In genomic region chr3:124761935-124762334, GRCh38 we compare ENCODE assay signal across 13 cellular contexts. TPM values are rescaled to one million over a fixed set of nuclear protein-coding genes. Genes with fewer than 3 reads are reported as not detected.
DNase-seq lines count a peak whose midpoint lies in the region; ATAC-seq and TF ChIP-seq lines count a peak whose summit lies in the region.
"Had no signal": no experiment of that assay in that cellular context is flagged by ENCODE, and none has a peak within 500 bp of the region (broad histone marks: within the 10 kb centered on the region; RNA-seq: fewer than 3 reads in every experiment).

No MANE protein-coding gene starts in this region.

- no peaks in the 10 kb centered on the region for H3K9me3 ChIP-seq in left ventricle myocardium inferior (replicated peaks)
- no peaks in the 10 kb centered on the region for H3K9me3 ChIP-seq in ascending aorta
- no peaks in the 10 kb centered on the region for H3K9me3 ChIP-seq in osteoblast (ENCODE audit: low read depth, low read length)
- no peaks in the 10 kb centered on the region for H3K9me3 ChIP-seq in OCI-LY7 (ENCODE audit: low read length)

- peaks cover 11% of the 10 kb centered on the region for H3K27me3 Mint-ChIP-seq in activated T-cell treated with anti-CD3 and anti-CD28 coated beads, Interleukin-2, amount 50 U/mL, for 72 hours (ENCODE audit: low read depth)
- H3K27me3 Mint-ChIP-seq: activated naive CD8-positive, alpha-beta T cell had no signal

- H3K4me2 ChIP-seq in osteoblast (ENCODE audit: insufficient read depth, low read length) (no peak overlapping the region), OCI-LY7 (ENCODE audit: low read length) (no peak overlapping the region)

- H3K27ac ChIP-seq in left ventricle myocardium inferior (replicated peaks) (peak overlapping the region; percentile 71), ascending aorta (peak overlapping the region; percentile 64 to 74), osteoblast (ENCODE audit: low read depth, low read length) (peak overlapping the region; percentile 60), OCI-LY7 (ENCODE audit: low read depth, low read length, poor library complexity, severe bottlenecking) (no peak overlapping the region)

- no peaks in the 10 kb centered on the region for H3K9me3 Mint-ChIP-seq in activated T-cell treated with anti-CD3 and anti-CD28 coated beads, Interleukin-2, amount 50 U/mL, for 72 hours
- H3K9me3 Mint-ChIP-seq: activated T-cell treated with anti-CD3 and anti-CD28 coated beads, Interleukin-2, amount 50 U/mL, for 24 hours; stimulated activated memory B cell treated with anti-CD40 and anti-IgM and Interleukin-4, amounts not matched to agents 10 μg/mL and 1 μg/mL and 100 μg/mL, for 72 hours had no signal

- H3K27ac Mint-ChIP-seq in activated T-cell treated with anti-CD3 and anti-CD28 coated beads, Interleukin-2, amount 50 U/mL, for 72 hours, result no peak overlapping the region
- H3K27ac Mint-ChIP-seq: activated naive CD8-positive, alpha-beta T cell; activated T-cell treated with anti-CD3 and anti-CD28 coated beads, Interleukin-2, amount 50 U/mL, for 24 hours; stimulated activated memory B cell treated with anti-CD40 and anti-IgM and Interleukin-4, amounts not matched to agents 10 μg/mL and 1 μg/mL and 100 μg/mL, for 72 hours had no signal

- TF ChIP-seq CTCF in left ventricle myocardium inferior (IDR thresholded peaks at IDR 0.05; ENCODE audit: borderline replicate concordance), result no peak
- no peak for TF ChIP-seq CTCF in ascending aorta (IDR thresholded peaks at IDR 0.05)
- no peak for TF ChIP-seq CTCF in osteoblast (IDR thresholded peaks at IDR 0.05; ENCODE audit: extremely low read depth, low read depth, low read length)
- TF ChIP-seq CTCF in OCI-LY7 (conservative IDR thresholded peaks at IDR 0.05; ENCODE audit: low read length), result no peak

- peaks cover 16% of the 10 kb centered on the region for H3K4me1 Mint-ChIP-seq in activated T-cell treated with anti-CD3 and anti-CD28 coated beads, Interleukin-2, amount 50 U/mL, for 72 hours (ENCODE audit: low read depth)

- intact Hi-C loops in left ventricle myocardium inferior (cut with micrococcal nuclease), result loop anchor here (2.0 kb wide), 1 partner anchor 139 kb away; no protein-coding TSS in a partner anchor
- intact Hi-C loops in left ventricle myocardium superior (cut with micrococcal nuclease), result loop anchor here (2.0 kb wide), 1 partner anchor 139 kb away; no protein-coding TSS in a partner anchor
- intact Hi-C loops in ascending aorta (cut with DNase I), result loop anchor here (1.0 to 2.0 kb wide), 2 partner anchors 25 to 139 kb away; no protein-coding TSS in a partner anchor
- intact Hi-C loops in OCI-LY7 (cut with micrococcal nuclease; ENCODE audit: unreplicated experiment), result loop anchor here (2.0 to 10.0 kb wide), 3 partner anchors 139 to 823 kb away; no protein-coding TSS in a partner anchor

- no peaks in the 10 kb centered on the region for H3K9me2 ChIP-seq in OCI-LY7 (ENCODE audit: insufficient read depth, low read length)

- no peaks in the 10 kb centered on the region for H3K27me3 ChIP-seq in left ventricle myocardium inferior (ENCODE audit: low read depth)
- no peaks in the 10 kb centered on the region for H3K27me3 ChIP-seq in ascending aorta
- no peaks in the 10 kb centered on the region for H3K27me3 ChIP-seq in osteoblast (ENCODE audit: insufficient read depth, low read length)
- H3K27me3 ChIP-seq: dorsolateral prefrontal cortex had no signal

- no peak for DNase-seq in left ventricle myocardium inferior
- no peak for DNase-seq in left ventricle myocardium superior
- DNase-seq in ascending aorta (ENCODE audit: low spot score in 2 of 2), result no peak
- DNase-seq in osteoblast (ENCODE audit: insufficient read length, low spot score, missing footprints), result no peak
- DNase-seq in OCI-LY7 (ENCODE audit: low spot score), result no peak
- DNase-seq in activated T-cell treated with anti-CD3 and anti-CD28 coated beads, Interleukin-2, amount 50 U/mL, for 72 hours, result no peak
- no peak for DNase-seq in activated CD4-positive, alpha-beta T cell treated with anti-CD3 and anti-CD28 coated beads, Interleukin-2, amount 50 U/mL, for 4 hours
- DNase-seq: GF-D8 had no signal

- no peaks in the 10 kb centered on the region for H3K36me3 Mint-ChIP-seq in activated T-cell treated with anti-CD3 and anti-CD28 coated beads, Interleukin-2, amount 50 U/mL, for 72 hours (ENCODE audit: insufficient read depth in 2 of 2)
- H3K36me3 Mint-ChIP-seq: activated naive CD8-positive, alpha-beta T cell; stimulated activated memory B cell treated with anti-CD40 and anti-IgM and Interleukin-4, amounts not matched to agents 10 μg/mL and 1 μg/mL and 100 μg/mL, for 72 hours had no signal

- H3K4me3 ChIP-seq in left ventricle myocardium inferior, result no peak overlapping the region
- H3K4me3 ChIP-seq in ascending aorta, result no peak overlapping the region
- no peak overlapping the region for H3K4me3 ChIP-seq in osteoblast (ENCODE audit: insufficient read depth, low read length)
- no peak overlapping the region for H3K4me3 ChIP-seq in OCI-LY7 (ENCODE audit: low read depth, low read length, poor library complexity, severe bottlenecking)

- ATAC-seq in left ventricle myocardium superior (no peak), GM21528 (IDR thresholded peaks at IDR 0.05; ENCODE audit: low FRiP score, unreplicated experiment) (no peak)
- no peak for ATAC-seq in activated T-cell treated with anti-CD3 and anti-CD28 coated beads, Interleukin-2, amount 50 U/mL, for 72 hours (replicated peaks in 1 of 2)

- no peaks in the 10 kb centered on the region for H3K79me2 ChIP-seq in osteoblast (ENCODE audit: insufficient read depth, low read length)
- H3K79me2 ChIP-seq in OCI-LY7 (ENCODE audit: insufficient read depth, low read depth, low read length), result no peaks in the 10 kb centered on the region

- H3K4me1 ChIP-seq in left ventricle myocardium inferior (peaks cover 21% of the 10 kb centered on the region), ascending aorta (peaks cover 0 to 10% of the 10 kb centered on the region in 2 donors), osteoblast (ENCODE audit: insufficient read depth, low read length) (peaks cover 17% of the 10 kb centered on the region), OCI-LY7 (ENCODE audit: insufficient read depth, low read length, poor library complexity, severe bottlenecking) (no peaks in the 10 kb centered on the region)

- H2AFZ ChIP-seq in osteoblast (ENCODE audit: low read length) (no peak overlapping the region), OCI-LY7 (ENCODE audit: low read length) (no peak overlapping the region)

- peaks cover 38% of the 10 kb centered on the region for H3K36me3 ChIP-seq in left ventricle myocardium inferior
- H3K36me3 ChIP-seq in ascending aorta, result peaks cover 43 to 46% of the 10 kb centered on the region in 2 donors
- H3K36me3 ChIP-seq in osteoblast (ENCODE audit: insufficient read depth, low read length), result peaks cover 45% of the 10 kb centered on the region
- no peaks in the 10 kb centered on the region for H3K36me3 ChIP-seq in OCI-LY7 (ENCODE audit: insufficient read depth, low read length)

- no peak overlapping the region for H3K4me3 Mint-ChIP-seq in activated T-cell treated with anti-CD3 and anti-CD28 coated beads, Interleukin-2, amount 50 U/mL, for 72 hours

- H4K20me1 ChIP-seq in osteoblast (ENCODE audit: insufficient read depth, low read length) (no peaks in the 10 kb centered on the region), OCI-LY7 (ENCODE audit: insufficient read depth, low read length) (no peaks in the 10 kb centered on the region)

- POLR2A ChIA-PET in OCI-LY7 (lab: Charles Lee), result interaction anchor here (0.6 to 1.2 kb wide), 3 partner anchors 133 to 820 kb away, joined by 3 to 4 read pairs (median 3); no protein-coding TSS in a partner anchor

- BruUV-seq in OCI-LY7 (replicated peaks; lab: Mats Ljungman, UMichigan), result no TSS peak

- CTCF ChIA-PET in OCI-LY7 (lab: Charles Lee; ENCODE audit: unreplicated experiment), result no interaction called here

RNA-seq across cellular contexts. Expression of gene UMPS, which starts 31.7 kb away (rescaled TPM):
- total RNA-seq in left ventricle myocardium inferior (9.0 TPM), left ventricle myocardium superior (7.1 TPM), ascending aorta (4.5 TPM), osteoblast (19.5 and 21.8 TPM in 2 replicates), OCI-LY7 (2022) (29.3 and 62.7 TPM in 2 replicates)
- 24.8 and 34.9 TPM in 2 replicates for total RNA-seq in OCI-LY7 (2014; rRNA removed; shearing (Covaris generic))
- 10 to 100 TPM; 36.8 to 38.9 TPM for total RNA-seq in activated T-cell treated with anti-CD3 and anti-CD28 coated beads, Interleukin-2, amount 50 U/mL, for 72 hours
